In genomic region chrY:18993480-18993879, GRCh38 we compare ENCODE assay signal across 22 cellular contexts.
DNase-seq lines count a peak whose midpoint lies in the region; ATAC-seq, FAIRE-seq and TF ChIP-seq lines count a peak whose summit lies in the region.
"Had no signal": no experiment of that assay in that cellular context is flagged by ENCODE, and none has a peak within 500 bp of the region (broad histone marks: within the 10 kb centered on the region; RNA-seq: fewer than 3 reads in every experiment).

No MANE protein-coding gene starts in this region.

- no peak for FAIRE-seq in bronchial epithelial cell (lab: Jason Lieb, UNC)
- FAIRE-seq: A204.1, GM19239 had no signal

- peak; percentile 45 for DNase-seq in bronchial epithelial cell (ENCODE audit: low read depth)
- peak; percentile 32 to 60 for DNase-seq in foreskin keratinocyte
- no peak for DNase-seq in LoVo (ENCODE audit: low spot score)
- DNase-seq in GM03348 (ENCODE audit: low spot score) = no peak
- DNase-seq in cerebellar cortex (ENCODE audit: low spot score) = no peak
- DNase-seq: 8988T; ACHN; BE2C; C1 segment of cervical spinal cord; CD4-positive, alpha-beta memory T cell; CD4-positive, CD25-positive, alpha-beta regulatory T cell; CD8-positive, alpha-beta memory T cell; COR-L47; DMS 273 treated with DMSO at 0.1 percent for 48 hours; DMS153; DMS53; DMS79; DND-41; GDM1 had no signal

- ATAC-seq in foreskin keratinocyte = peak; percentile 66

- no peaks in the 10 kb centered on the region for H3K27me3 ChIP-seq in bronchial epithelial cell (ENCODE audit: control insufficient read depth, insufficient read depth, low read length)
- H3K27me3 ChIP-seq in foreskin keratinocyte = no peaks in the 10 kb centered on the region
- H3K27me3 ChIP-seq: BE2C, BLaER1 had no signal

- TF ChIP-seq CTCF in bronchial epithelial cell (IDR thresholded peaks at IDR 0.05; ENCODE audit: insufficient read depth, low read length, severe bottlenecking) = no peak
- no peak for TF ChIP-seq CTCF in foreskin keratinocyte (conservative IDR thresholded peaks at IDR 0.05)

- no peak overlapping the region for H3K27ac ChIP-seq in foreskin keratinocyte
- H3K27ac ChIP-seq: BLaER1 had no signal

- H3K36me3 ChIP-seq in bronchial epithelial cell (ENCODE audit: control insufficient read depth, insufficient read depth, low read length) = no peaks in the 10 kb centered on the region
- H3K36me3 ChIP-seq: BE2C, BLaER1 had no signal

- no peak overlapping the region for H3K4me3 ChIP-seq in bronchial epithelial cell (ENCODE audit: low read depth, low read length)
- H3K4me3 ChIP-seq: BLaER1 had no signal

- no peaks in the 10 kb centered on the region for H3K4me1 ChIP-seq in foreskin keratinocyte
- H3K4me1 ChIP-seq: BE2C, BLaER1 had no signal

Comparison
In these comparisons a context has a peak if more than half of its experiments do, and no peak if none do; other contexts are left out.
1. DNase-seq: peak in bronchial epithelial cell (single experiment) and foreskin keratinocyte (2 of 2); none in LoVo (single experiment), GM03348 (single experiment) and cerebellar cortex (single experiment).